ENCODE assay signal across 1 cellular context in the genomic region with DNA sequence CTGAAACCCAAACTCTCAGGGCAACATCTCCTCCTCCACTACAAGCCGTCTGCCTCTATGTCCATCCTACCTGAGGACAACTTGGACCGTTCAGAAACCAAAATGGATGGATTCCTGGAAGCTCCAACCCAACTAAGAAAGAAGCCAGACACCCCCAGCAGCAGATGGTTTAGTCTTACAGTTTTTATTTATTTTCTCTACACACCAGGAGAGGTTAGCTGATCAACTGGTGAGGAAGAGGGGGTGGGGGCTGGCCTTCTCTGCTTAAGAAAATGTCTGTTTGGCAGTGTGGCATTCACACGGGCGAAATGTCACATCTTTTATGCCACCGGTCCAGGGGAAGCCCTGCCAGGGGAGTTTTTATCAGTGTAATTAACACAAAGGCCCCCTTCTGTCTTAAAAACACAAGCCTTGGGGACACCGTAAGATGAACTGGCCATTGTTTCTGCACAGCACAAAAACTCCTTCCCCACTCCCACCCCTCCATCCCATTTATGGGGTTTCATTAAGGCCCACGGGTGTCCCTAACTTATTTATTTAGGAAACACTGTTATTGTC.
A peak's percentile ranks its signal among the peaks of the same experiment; 100 is the strongest.
TF ChIP-seq lines count a peak whose summit lies in the region.

No MANE protein-coding gene starts in this region.

TF ChIP-seq in HepG2, 621 proteins besides CTCF, POLR2A, EP300 and RAD21:
- TF ChIP-seq, protein P1, sequence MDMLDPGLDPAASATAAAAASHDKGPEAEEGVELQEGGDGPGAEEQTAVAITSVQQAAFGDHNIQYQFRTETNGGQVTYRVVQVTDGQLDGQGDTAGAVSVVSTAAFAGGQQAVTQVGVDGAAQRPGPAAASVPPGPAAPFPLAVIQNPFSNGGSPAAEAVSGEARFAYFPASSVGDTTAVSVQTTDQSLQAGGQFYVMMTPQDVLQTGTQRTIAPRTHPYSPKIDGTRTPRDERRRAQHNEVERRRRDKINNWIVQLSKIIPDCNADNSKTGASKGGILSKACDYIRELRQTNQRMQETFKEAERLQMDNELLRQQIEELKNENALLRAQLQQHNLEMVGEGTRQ (IDR thresholded peaks at IDR 0.05; ENCODE audit: low read depth, low read length) = no peak
- TF ChIP-seq, protein P1 (CRISPR knock-in tag; IDR thresholded peaks at IDR 0.05; ENCODE audit: borderline replicate concordance) = 0 out of 2 replicates have a peak, but pooled peaks have one; percentile 4
- TF ChIP-seq, protein P2, sequence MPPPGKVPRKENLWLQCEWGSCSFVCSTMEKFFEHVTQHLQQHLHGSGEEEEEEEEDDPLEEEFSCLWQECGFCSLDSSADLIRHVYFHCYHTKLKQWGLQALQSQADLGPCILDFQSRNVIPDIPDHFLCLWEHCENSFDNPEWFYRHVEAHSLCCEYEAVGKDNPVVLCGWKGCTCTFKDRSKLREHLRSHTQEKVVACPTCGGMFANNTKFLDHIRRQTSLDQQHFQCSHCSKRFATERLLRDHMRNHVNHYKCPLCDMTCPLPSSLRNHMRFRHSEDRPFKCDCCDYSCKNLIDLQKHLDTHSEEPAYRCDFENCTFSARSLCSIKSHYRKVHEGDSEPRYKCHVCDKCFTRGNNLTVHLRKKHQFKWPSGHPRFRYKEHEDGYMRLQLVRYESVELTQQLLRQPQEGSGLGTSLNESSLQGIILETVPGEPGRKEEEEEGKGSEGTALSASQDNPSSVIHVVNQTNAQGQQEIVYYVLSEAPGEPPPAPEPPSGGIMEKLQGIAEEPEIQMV (CRISPR knock-in tag; IDR thresholded peaks at IDR 0.05; ENCODE audit: low read depth) = no peak
